ENCODE assay signal across 16 cellular contexts in genomic region chr14:64215274-64215673, GRCh38.
"Had no signal": no experiment of that assay in that cellular context is flagged by ENCODE, and none has a peak within 500 bp of the region (broad histone marks: within the 10 kb centered on the region; RNA-seq: fewer than 3 reads in every experiment).

No MANE protein-coding gene starts in this region.

- H3K4me3 Mint-ChIP-seq: activated naive CD8-positive, alpha-beta T cell; activated T-helper 1 cell treated with anti-CD3 and anti-CD28 coated beads, Interleukin-12 subunit alpha, Interleukin-12 subunit beta, Interleukin-2, Interleukin-4 antibody, amounts not matched to agents 30 ng/mL and 10 ng/mL and 1 ng/mL, durations not matched to agents 14 hours and 24 hours and 36 hours; natural killer cell; stimulated activated naive CD8-positive, alpha-beta T cell treated with anti-CD3 and anti-CD28 coated beads, Interleukin-15, amount 100 ng/mL, for 72 hours had no signal

- H3K4me1 ChIP-seq: SJSA1 had no signal

- H3K27me3 Mint-ChIP-seq: activated naive CD8-positive, alpha-beta T cell; stimulated activated naive CD8-positive, alpha-beta T cell treated with anti-CD3 and anti-CD28 coated beads, Interleukin-15, amount 100 ng/mL, for 72 hours had no signal

- ATAC-seq: natural killer cell; stimulated activated naive CD8-positive, alpha-beta T cell treated with anti-CD3 and anti-CD28 coated beads, Interleukin-15, amount 100 ng/mL, for 72 hours had no signal

- H3K27ac ChIP-seq: neutrophil, SJSA1, VCaP had no signal

- H3K9me3 Mint-ChIP-seq: activated T-helper 1 cell treated with anti-CD3 and anti-CD28 coated beads, Interleukin-12 subunit alpha, Interleukin-12 subunit beta, Interleukin-2, Interleukin-4 antibody, amounts not matched to agents 30 ng/mL and 10 ng/mL and 1 ng/mL, durations not matched to agents 14 hours and 24 hours and 36 hours; natural killer cell; stimulated activated naive CD8-positive, alpha-beta T cell treated with anti-CD3 and anti-CD28 coated beads, Interleukin-15, amount 100 ng/mL, for 72 hours had no signal

- DNase-seq: activated CD4-positive, alpha-beta T cell treated with anti-CD3 and anti-CD28 coated beads for 1 hour; activated gamma-delta T cell treated with Interleukin-2 at 50 U/mL for 16 hours; head of caudate nucleus; mesenchymal stem cell; natural killer cell; retina; stimulated activated CD4-positive, alpha-beta T cell treated with anti-CD3 and anti-CD28 coated beads, Interleukin-2, amount 100 ng/mL, for 24 hours; stimulated activated naive CD8-positive, alpha-beta T cell treated with anti-CD3 and anti-CD28 coated beads, Interleukin-15, amount 100 ng/mL, for 72 hours; T-helper 2 cell; trophoblast cell had no signal

- H3K27me3 ChIP-seq: SJSA1 had no signal

- H3K4me3 ChIP-seq: coronary artery, SJSA1 had no signal

- H3K27ac Mint-ChIP-seq: activated naive CD8-positive, alpha-beta T cell; activated T-helper 1 cell treated with anti-CD3 and anti-CD28 coated beads, Interleukin-12 subunit alpha, Interleukin-12 subunit beta, Interleukin-2, Interleukin-4 antibody, amounts not matched to agents 30 ng/mL and 10 ng/mL and 1 ng/mL, durations not matched to agents 14 hours and 24 hours and 36 hours had no signal

- H3K9me3 ChIP-seq: neutrophil, SJSA1 had no signal

- H3K4me1 Mint-ChIP-seq: natural killer cell; stimulated activated naive CD8-positive, alpha-beta T cell treated with anti-CD3 and anti-CD28 coated beads, Interleukin-15, amount 100 ng/mL, for 72 hours had no signal
